Comparison of ENCODE assay signal across 14 cellular contexts in genomic region chr12:10304161-10304574, GRCh38. TPM values are rescaled to one million over a fixed set of nuclear protein-coding genes. Genes with fewer than 3 reads are reported as not detected.
DNase-seq lines count a peak whose midpoint lies in the region; ATAC-seq, FAIRE-seq and TF ChIP-seq lines count a peak whose summit lies in the region.
"Had no signal": no experiment of that assay in that cellular context is flagged by ENCODE, and none has a peak within 500 bp of the region (broad histone marks: within the 10 kb centered on the region; RNA-seq: fewer than 3 reads in every experiment).

No MANE protein-coding gene starts in this region.

- H3K9me3 ChIP-seq in BE2C = no peaks in the 10 kb centered on the region
- H3K9me3 ChIP-seq: gastroesophageal sphincter, right lobe of liver had no signal

- H3K4me3 Mint-ChIP-seq in activated CD4-positive, alpha-beta memory T cell treated with anti-CD3 and anti-CD28 coated beads, Interleukin-2, amount 10 ng/mL, durations not matched to agents 7 days and 5 days = no peak overlapping the region
- H3K4me3 Mint-ChIP-seq: CD4-positive, alpha-beta memory T cell; memory B cell had no signal

- no peak for ATAC-seq in left colon
- ATAC-seq in HG03469 (IDR thresholded peaks at IDR 0.05; ENCODE audit: unreplicated experiment) = no peak
- ATAC-seq: gastroesophageal sphincter had no signal

- CTCF ChIA-PET in activated CD4-positive, alpha-beta memory T cell treated with anti-CD3 and anti-CD28 coated beads, Interleukin-2, amount 10 ng/mL, durations not matched to agents 7 days and 5 days (lab: Charles Lee) = no interaction called here

- peak; percentile 22 for DNase-seq in stimulated activated CD4-positive, alpha-beta T cell treated with anti-CD3 and anti-CD28 coated beads, Interleukin-15, amount 100 ng/mL, for 48 hours (ENCODE audit: low read depth in 2 of 2)
- DNase-seq in stimulated activated CD4-positive, alpha-beta T cell treated with anti-CD3 and anti-CD28 coated beads, Interleukin-12 subunit alpha, Interleukin-12 subunit beta, amount 100 ng/mL, for 4 hours = no peak
- peak; percentile 25 for DNase-seq in activated CD4-positive, alpha-beta memory T cell treated with anti-CD3 and anti-CD28 coated beads, Interleukin-2, amount 10 ng/mL, durations not matched to agents 7 days and 5 days
- DNase-seq in fibroblast of pulmonary artery (ENCODE audit: low read depth) (peak; percentile 14), urothelium cell line (ENCODE audit: low spot score) (peak; percentile 61), left colon (no peak), BE2C (no peak)
- DNase-seq: CD4-positive, alpha-beta memory T cell; NCI-H1092 treated with DMSO at 0.1 percent for 48 hours; right lobe of liver had no signal

- POLR2A ChIA-PET in activated CD4-positive, alpha-beta memory T cell treated with anti-CD3 and anti-CD28 coated beads, Interleukin-2, amount 10 ng/mL, durations not matched to agents 7 days and 5 days (lab: Charles Lee) = interaction anchor here (1.5 kb wide), 1 partner anchor 11 kb away, joined by 6 read pairs; no protein-coding TSS in a partner anchor

- no peaks in the 10 kb centered on the region for H3K36me3 ChIP-seq in BE2C
- H3K36me3 ChIP-seq: gastroesophageal sphincter, right lobe of liver had no signal

- H3K9me3 Mint-ChIP-seq in activated CD4-positive, alpha-beta memory T cell treated with anti-CD3 and anti-CD28 coated beads, Interleukin-2, amount 10 ng/mL, durations not matched to agents 7 days and 5 days = peaks cover 7% of the 10 kb centered on the region
- H3K9me3 Mint-ChIP-seq: memory B cell had no signal

- H3K4me1 Mint-ChIP-seq in activated CD4-positive, alpha-beta memory T cell treated with anti-CD3 and anti-CD28 coated beads, Interleukin-2, amount 10 ng/mL, durations not matched to agents 7 days and 5 days = peaks cover 27% of the 10 kb centered on the region
- H3K4me1 Mint-ChIP-seq: memory B cell had no signal

- no peaks in the 10 kb centered on the region; the same call in 1 of the 2 replicates for H3K27me3 ChIP-seq in BE2C
- H3K27me3 ChIP-seq: gastroesophageal sphincter, right lobe of liver had no signal

- H3K4me3 ChIP-seq in fibroblast of pulmonary artery (replicated peaks; ENCODE audit: low read depth, low read length) (no peak overlapping the region), BE2C (ENCODE audit: low read depth, low read length) (no peak overlapping the region)
- H3K4me3 ChIP-seq: gastroesophageal sphincter, right lobe of liver had no signal

- H3K27me3 Mint-ChIP-seq in activated CD4-positive, alpha-beta memory T cell treated with anti-CD3 and anti-CD28 coated beads, Interleukin-2, amount 10 ng/mL, durations not matched to agents 7 days and 5 days = peaks cover 44% of the 10 kb centered on the region

- FAIRE-seq in urothelium cell line (lab: Jason Lieb, UNC) = peak; percentile 58
- FAIRE-seq: GM18507 had no signal

- no peak overlapping the region for H3K27ac Mint-ChIP-seq in activated CD4-positive, alpha-beta memory T cell treated with anti-CD3 and anti-CD28 coated beads, Interleukin-2, amount 10 ng/mL, durations not matched to agents 7 days and 5 days
- H3K27ac Mint-ChIP-seq: CD4-positive, alpha-beta memory T cell; memory B cell had no signal

- TF ChIP-seq CTCF in fibroblast of pulmonary artery (IDR thresholded peaks at IDR 0.05; ENCODE audit: low read length, missing control alignments) (no peak), BE2C (IDR thresholded peaks at IDR 0.05; ENCODE audit: low read depth, low read length) (no peak)

- H3K36me3 Mint-ChIP-seq in activated CD4-positive, alpha-beta memory T cell treated with anti-CD3 and anti-CD28 coated beads, Interleukin-2, amount 10 ng/mL, durations not matched to agents 7 days and 5 days (ENCODE audit: low read depth) = peaks cover 3% of the 10 kb centered on the region
- H3K36me3 Mint-ChIP-seq: CD4-positive, alpha-beta memory T cell; memory B cell had no signal

- H3K4me1 ChIP-seq in BE2C = no peaks in the 10 kb centered on the region
- H3K4me1 ChIP-seq: gastroesophageal sphincter, right lobe of liver had no signal

- intact Hi-C loops in left colon (cut with DNase I, micrococcal nuclease) = no loop called here

RNA-seq across cellular contexts. Expression of gene KLRD1, which starts 3.5 kb away (rescaled TPM):
- total RNA-seq in activated CD4-positive, alpha-beta memory T cell treated with anti-CD3 and anti-CD28 coated beads, Interleukin-2, amount 10 ng/mL, durations not matched to agents 7 days and 5 days = 1 to 10 TPM in 1 of 2 experiments, under 1 TPM in 1; 0.65 to 1.1 TPM
- 1 to 10 TPM in 1 of 2 donors, under 1 TPM in 1; 0.87 to 2.7 TPM for total RNA-seq in left colon
- 0.14 TPM for polyA plus RNA-seq in BE2C (2012; ENCODE audit: insufficient read depth, insufficient read length, low read depth)

Comparison
In these comparisons a context has a peak if more than half of its experiments do, and no peak if none do; other contexts are left out.
1. DNase-seq: peak in stimulated activated CD4-positive, alpha-beta T cell treated with anti-CD3 and anti-CD28 coated beads, Interleukin-15, amount 100 ng/mL, for 48 hours (2 of 2), activated CD4-positive, alpha-beta memory T cell treated with anti-CD3 and anti-CD28 coated beads, Interleukin-2, amount 10 ng/mL, durations not matched to agents 7 days and 5 days (single experiment), fibroblast of pulmonary artery (single experiment) and urothelium cell line (single experiment); none in stimulated activated CD4-positive, alpha-beta T cell treated with anti-CD3 and anti-CD28 coated beads, Interleukin-12 subunit alpha, Interleukin-12 subunit beta, amount 100 ng/mL, for 4 hours (single experiment), left colon (0 of 2) and BE2C (single experiment).